23 cellular contexts compared by ENCODE assay signal in genomic region chr19:607301-608154, GRCh38. TPM values are rescaled to one million over a fixed set of nuclear protein-coding genes. Genes with fewer than 3 reads are reported as not detected.
A peak's percentile ranks its signal among the peaks of the same experiment; 100 is the strongest.
DNase-seq lines count a peak whose midpoint lies in the region; ATAC-seq, FAIRE-seq and TF ChIP-seq lines count a peak whose summit lies in the region.
"Had no signal": no experiment of that assay in that cellular context is flagged by ENCODE, and none has a peak within 500 bp of the region (broad histone marks: within the 10 kb centered on the region; RNA-seq: fewer than 3 reads in every experiment).

No MANE protein-coding gene starts in this region.

- no peak overlapping the region for H3K4me3 ChIP-seq in A549
- no peak overlapping the region for H3K4me3 ChIP-seq in neuronal stem cell (ENCODE audit: low read length in 2 of 2)

- no peaks in the 10 kb centered on the region for H3K79me1 ChIP-seq in neuronal stem cell (ENCODE audit: low read depth, low read length)

- H3K27me3 ChIP-seq in neuronal stem cell (ENCODE audit: control insufficient read depth in 3 of 3, insufficient read depth in 3 of 3, low read depth in 1 of 3, low read length in 3 of 3) = no peaks in the 10 kb centered on the region

- no peaks in the 10 kb centered on the region for H3K9me3 ChIP-seq in A549
- H3K9me3 ChIP-seq in neuronal stem cell (replicated peaks in 1 of 2; ENCODE audit: control insufficient read depth in 2 of 2, insufficient read depth in 1 of 2, low read depth in 1 of 2, low read length in 2 of 2) = no peaks in the 10 kb centered on the region

- TF ChIP-seq EP300 in A549 (IDR thresholded peaks at IDR 0.05) = no peak

- peak overlapping the region; percentile 39 for H2BK5ac ChIP-seq in neuronal stem cell (ENCODE audit: low read length)

- no peak overlapping the region for H4K8ac ChIP-seq in neuronal stem cell (ENCODE audit: low read depth, low read length)

- H2AK5ac ChIP-seq in neuronal stem cell (ENCODE audit: low read depth, low read length) = peak overlapping the region; percentile 75

- peak overlapping the region; percentile 38 for H3K18ac ChIP-seq in neuronal stem cell (ENCODE audit: low read length)

- H3K27me3 Mint-ChIP-seq in HFFc6 (ENCODE audit: insufficient read depth) = peaks cover 2% of the 10 kb centered on the region; the same call in 1 of the 2 replicates

- 98% methylated on average over 10 of the region's 30 CpGs for WGBS in A549 (ENCODE audit: missing lambda C conversion rate)
- WGBS in neuronal stem cell (ENCODE audit: extremely low coverage in 2 of 2, insufficient read length in 2 of 2, insufficient replicate concordance in 1 of 2), 2 donors = no CpG with 5 or more reads among the region's 30 CpGs

- no peak overlapping the region for H3K4me2 ChIP-seq in A549
- H3K4me2 ChIP-seq in neuronal stem cell (ENCODE audit: insufficient read depth, low read length, poor library complexity, severe bottlenecking) = no peak overlapping the region
- H3K4me2 ChIP-seq: KMS-11 had no signal

- H3K23ac ChIP-seq in neuronal stem cell (ENCODE audit: low read depth, low read length, poor library complexity) = no peak overlapping the region

- H2AFZ ChIP-seq in neuronal stem cell (ENCODE audit: low read length) = no peak overlapping the region

- CTCF ChIA-PET in A549 (lab: Yijun Ruan, JAX) = interaction anchor here (1.4 to 2.2 kb wide), 3 partner anchors 10 to 19 kb away, joined by 3 to 7 read pairs (median 3); no protein-coding TSS in a partner anchor

- H3K9ac ChIP-seq in neuronal stem cell (ENCODE audit: low read depth, low read length, poor library complexity) = no peak overlapping the region
- H3K9ac ChIP-seq: KMS-11 had no signal

- TF ChIP-seq POLR2A in A549 (IDR thresholded peaks at IDR 0.05; ENCODE audit: low read length) = no peak

- H3K36me3 Mint-ChIP-seq in HFFc6 (ENCODE audit: low read depth) = 0 out of 2 replicates have a peak, but pooled peaks cover 2% of the 10 kb centered on the region

- no peak overlapping the region for H3K4ac ChIP-seq in neuronal stem cell (ENCODE audit: low read length)

- no peak overlapping the region for H2BK120ac ChIP-seq in neuronal stem cell (ENCODE audit: low read depth, low read length)

- H3K14ac ChIP-seq in neuronal stem cell (ENCODE audit: low read length) = no peak overlapping the region

- DNase-seq in A549 (ENCODE audit: low read depth in 1 of 2, low spot score in 1 of 2) (no peak), hypothalamus (lab: John Stamatoyannopoulos, UW) (peak in 29 of 51 donors; percentile 9 to 71 (median 44)), neuronal stem cell (ENCODE audit: low spot score) (no peak), HFFc6 (no peak)
- DNase-seq in stimulated activated CD4-positive, alpha-beta T cell treated with anti-CD3 and anti-CD28 coated beads, Interleukin-4, amount 100 ng/mL, for 1 hour = no peak
- DNase-seq in stimulated activated CD8-positive, alpha-beta memory T cell treated with anti-CD3 and anti-CD28 coated beads, Interleukin-4, amount 100 ng/mL, for 48 hours = no peak
- DNase-seq: MV-4-11, NCI-H1417, NCI-H1930, NCI-H345, NCI-H524 treated with DMSO at 0.1 percent for 48 hours, PC-3, RPMI8226, SHP77 treated with DMSO at 0.1 percent for 48 hours had no signal

- 0 out of 2 replicates have a peak, but pooled peaks cover 2% of the 10 kb centered on the region for H3K9me3 Mint-ChIP-seq in HFFc6

- TF ChIP-seq RAD21 in A549 (conservative IDR thresholded peaks at IDR 0.05 in 1 of 2, IDR thresholded peaks at IDR 0.05 in 1 of 2) = no peak

- H3K36me3 ChIP-seq in neuronal stem cell (replicated peaks in 1 of 2; ENCODE audit: control insufficient read depth in 2 of 2, insufficient read depth in 2 of 2, low read length in 2 of 2) = peaks cover 2 to 3% of the 10 kb centered on the region in 2 donors

- H3K27ac ChIP-seq in A549 (peak overlapping the region in 1 of 2 experiments; percentile 86; a peak in 3 of 6 replicates), angular gyrus (ENCODE audit: low read depth, low read length) (peak overlapping the region; percentile 6), neuronal stem cell (replicated peaks; ENCODE audit: low read length) (no peak overlapping the region)
- H3K27ac ChIP-seq: KMS-11 had no signal

- H3K4me1 Mint-ChIP-seq in HFFc6 (ENCODE audit: low read depth) = peaks cover 18% of the 10 kb centered on the region

- ATAC-seq in A549 (no peak), GM21528 (IDR thresholded peaks at IDR 0.05; ENCODE audit: low FRiP score, unreplicated experiment) (no peak)
- ATAC-seq: PC-3 had no signal

- no peak overlapping the region for H3K27ac Mint-ChIP-seq in HFFc6

- TF ChIP-seq CTCF in A549 (IDR thresholded peaks at IDR 0.05) (no peak), HFFc6 (IDR thresholded peaks at IDR 0.05) (no peak)

- H3K4me3 Mint-ChIP-seq in HFFc6 = no peak overlapping the region

- no peak overlapping the region for H4K91ac ChIP-seq in neuronal stem cell (ENCODE audit: low read depth, low read length, poor library complexity)

- FAIRE-seq in A549 (lab: Jason Lieb, UNC) = no peak
- FAIRE-seq: A204.1, D721Med, GM12891, GM19239 had no signal

- no peak overlapping the region for H2BK15ac ChIP-seq in neuronal stem cell (ENCODE audit: low read length)

- H3K4me1 ChIP-seq in A549 (peaks cover 40% of the 10 kb centered on the region), neuronal stem cell (ENCODE audit: control insufficient read depth in 2 of 2, insufficient read depth in 1 of 2, low read depth in 1 of 2, low read length in 2 of 2) (peaks cover 2 to 5% of the 10 kb centered on the region in 2 donors)

- H2BK12ac ChIP-seq in neuronal stem cell (ENCODE audit: low read length) = peak overlapping the region; percentile 41

- POLR2A ChIA-PET in A549 (lab: Yijun Ruan, JAX) = no interaction called here

TF ChIP-seq in A549, 52 proteins besides CTCF, POLR2A, EP300 and RAD21 (continues in another document):
- TF ChIP-seq JUNB (IDR thresholded peaks at IDR 0.05) = no peak

RNA-seq across cellular contexts. Expression of gene HCN2, which starts 17.8 kb away (rescaled TPM):
- polyA plus RNA-seq in A549 (2011; rRNA removed) (2.7 and 7.1 TPM in 2 replicates), A549 (2017; fragmentation: RNase III; extraction: RNeasy Plus Mini Kit Qiagen cat#74134 plus additional on column Dnase treatment) (23.2 to 24.8 TPM (median 24.7 TPM) in 3 replicates)
- polyA plus RNA-seq in A549 (2012; cell fraction: cytosol; rRNA removed) = 11.4 and 16.3 TPM in 2 replicates
- 13.9 and 20.2 TPM in 2 replicates for polyA plus RNA-seq in A549 (2012; cell fraction: nucleus; rRNA removed)
- polyA minus RNA-seq in A549 (2011; rRNA and poly(A)+ RNA removed) = 15.7 and 22.3 TPM in 2 replicates
- polyA plus RNA-seq in neuronal stem cell (2013, experiment 1 of 2) = 0.10 TPM
- 0.10 TPM for polyA plus RNA-seq in neuronal stem cell (2013, experiment 2 of 2)
- total RNA-seq in HFFc6 (2021; fragmentation: NEBNext Ultra II Directional; extraction: Animal tissue kit (Norgen Biotek cat#: 25700)) = 1 to 10 TPM; 2.8 to 3.6 (median 3.1) TPM
- total RNA-seq: HT-29 had no signal

RNA-seq across cellular contexts. Expression of gene POLRMT, which starts 25.8 kb away (rescaled TPM):
- polyA plus RNA-seq in A549 (2011; rRNA removed) (41.9 and 59.8 TPM in 2 replicates), A549 (2017; fragmentation: RNase III; extraction: RNeasy Plus Mini Kit Qiagen cat#74134 plus additional on column Dnase treatment) (65.0 to 68.8 TPM (median 66.5 TPM) in 3 replicates)
- 58.8 and 76.2 TPM in 2 replicates for polyA plus RNA-seq in A549 (2012; cell fraction: cytosol; rRNA removed)
- 187 and 288 TPM in 2 replicates for polyA plus RNA-seq in A549 (2012; cell fraction: nucleus; rRNA removed)
- 192 and 233 TPM in 2 replicates for polyA minus RNA-seq in A549 (2011; rRNA and poly(A)+ RNA removed)
- 50.0 TPM for polyA plus RNA-seq in neuronal stem cell (2013, experiment 1 of 2)
- 45.6 TPM for polyA plus RNA-seq in neuronal stem cell (2013, experiment 2 of 2)
- 10 to 100 TPM; 29.9 to 44.2 (median 34.7) TPM for total RNA-seq in HFFc6 (2021; fragmentation: NEBNext Ultra II Directional; extraction: Animal tissue kit (Norgen Biotek cat#: 25700))

RNA-seq across cellular contexts. Expression of gene FGF22, which starts 32.2 kb away (rescaled TPM):
- polyA plus RNA-seq in A549 (2011; rRNA removed) = 0.13 TPM in 1 of 2 replicates, not detected in the other
- polyA plus RNA-seq in A549 (2012; cell fraction: cytosol; rRNA removed) = 0.28 and 0.39 TPM in 2 replicates
- polyA plus RNA-seq in A549 (2012; cell fraction: nucleus; rRNA removed) = 1.5 and 1.7 TPM in 2 replicates
- 0.79 to 1.1 TPM (median 1.0 TPM) in 3 replicates for polyA plus RNA-seq in A549 (2017; fragmentation: RNase III; extraction: RNeasy Plus Mini Kit Qiagen cat#74134 plus additional on column Dnase treatment)
- not detected in 2 replicates for polyA minus RNA-seq in A549 (2011; rRNA and poly(A)+ RNA removed)
- 0.78 TPM for polyA plus RNA-seq in neuronal stem cell (2013, experiment 1 of 2)
- 0.66 TPM for polyA plus RNA-seq in neuronal stem cell (2013, experiment 2 of 2)
- under 1 TPM in 2 of 6 experiments, not detected in 4; 0.17 to 0.18 TPM for total RNA-seq in HFFc6 (2021; fragmentation: NEBNext Ultra II Directional; extraction: Animal tissue kit (Norgen Biotek cat#: 25700))
- total RNA-seq: H4 had no signal

RNA-seq across cellular contexts. Expression of gene BSG, which starts 35.1 kb away (rescaled TPM):
- polyA plus RNA-seq in A549 (2011; rRNA removed) (237 and 285 TPM in 2 replicates), A549 (2017; fragmentation: RNase III; extraction: RNeasy Plus Mini Kit Qiagen cat#74134 plus additional on column Dnase treatment) (528 to 583 TPM (median 579 TPM) in 3 replicates)
- 453 and 544 TPM in 2 replicates for polyA plus RNA-seq in A549 (2012; cell fraction: cytosol; rRNA removed)
- 893 and 1,029 TPM in 2 replicates for polyA plus RNA-seq in A549 (2012; cell fraction: nucleus; rRNA removed)
- polyA minus RNA-seq in A549 (2011; rRNA and poly(A)+ RNA removed) = 251 and 294 TPM in 2 replicates
- 596 TPM for polyA plus RNA-seq in neuronal stem cell (2013, experiment 1 of 2)
- polyA plus RNA-seq in neuronal stem cell (2013, experiment 2 of 2) = 585 TPM
- 100 to 1,000 TPM; 422 to 534 (median 465) TPM for total RNA-seq in HFFc6 (2021; fragmentation: NEBNext Ultra II Directional; extraction: Animal tissue kit (Norgen Biotek cat#: 25700))

RNA-seq across cellular contexts. Expression of gene RNF126, which starts 55.5 kb away (rescaled TPM):
- polyA plus RNA-seq in A549 (2011; rRNA removed) (3.1 and 4.9 TPM in 2 replicates), A549 (2017; fragmentation: RNase III; extraction: RNeasy Plus Mini Kit Qiagen cat#74134 plus additional on column Dnase treatment) (35.0 to 36.3 TPM (median 35.4 TPM) in 3 replicates)
- 43.6 and 53.5 TPM in 2 replicates for polyA plus RNA-seq in A549 (2012; cell fraction: cytosol; rRNA removed)
- 71.1 and 89.5 TPM in 2 replicates for polyA plus RNA-seq in A549 (2012; cell fraction: nucleus; rRNA removed)
- polyA minus RNA-seq in A549 (2011; rRNA and poly(A)+ RNA removed) = 2.4 and 5.0 TPM in 2 replicates
- polyA plus RNA-seq in neuronal stem cell (2013, experiment 1 of 2) = 59.4 TPM
- polyA plus RNA-seq in neuronal stem cell (2013, experiment 2 of 2) = 57.6 TPM
- total RNA-seq in HFFc6 (2021; fragmentation: NEBNext Ultra II Directional; extraction: Animal tissue kit (Norgen Biotek cat#: 25700)) = 10 to 100 TPM; 35.8 to 39.2 (median 38.2) TPM

Comparison
In these comparisons a context has a peak if more than half of its experiments do, and no peak if none do; other contexts are left out.
1. DNase-seq: peak in hypothalamus (29 of 51); none in A549 (0 of 2), neuronal stem cell (single experiment), stimulated activated CD4-positive, alpha-beta T cell treated with anti-CD3 and anti-CD28 coated beads, Interleukin-4, amount 100 ng/mL, for 1 hour (single experiment), stimulated activated CD8-positive, alpha-beta memory T cell treated with anti-CD3 and anti-CD28 coated beads, Interleukin-4, amount 100 ng/mL, for 48 hours (single experiment) and HFFc6 (single experiment).